ENCODE assay signal across 8 cellular contexts in the genomic region with DNA sequence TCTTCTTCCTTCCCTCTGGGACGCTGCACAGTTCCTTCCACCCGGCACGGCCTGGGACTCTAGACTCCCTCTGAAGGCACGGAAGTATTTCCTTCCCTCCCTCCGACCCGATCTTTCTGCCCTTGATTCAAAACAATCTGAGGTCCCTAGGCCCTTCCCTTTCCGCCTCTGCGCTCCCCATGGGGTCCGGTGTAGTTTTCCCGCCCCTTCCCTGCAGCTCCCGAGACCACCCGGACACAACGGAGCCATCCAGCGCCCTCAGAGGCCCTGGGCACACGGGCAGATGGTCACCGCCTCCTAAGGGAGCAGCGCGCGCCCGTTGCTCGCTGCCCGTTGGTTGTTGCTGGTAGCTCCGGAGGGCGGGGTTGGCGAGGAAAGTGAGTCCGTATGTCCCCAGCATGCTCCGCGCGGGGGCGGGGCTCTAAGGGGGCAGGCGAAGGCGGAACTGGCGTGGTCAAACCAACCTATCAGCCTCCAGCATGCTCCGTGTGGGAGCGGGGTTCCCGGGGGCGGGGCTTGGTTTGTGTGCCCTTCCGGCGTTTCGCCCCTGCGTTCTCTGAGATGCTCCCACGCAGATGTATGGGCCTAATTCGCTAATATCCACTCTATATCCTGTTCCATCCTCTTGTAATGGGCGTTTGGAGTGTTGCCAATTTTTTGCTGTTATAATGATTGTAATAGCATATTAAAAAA. TPM values are rescaled to one million over a fixed set of nuclear protein-coding genes. Genes with fewer than 3 reads are reported as not detected.
A peak's percentile ranks its signal among the peaks of the same experiment; 100 is the strongest.
DNase-seq lines count a peak whose midpoint lies in the region; ATAC-seq and TF ChIP-seq lines count a peak whose summit lies in the region.

No MANE protein-coding gene starts in this region.

- ATAC-seq in GM18870 (IDR thresholded peaks at IDR 0.05; ENCODE audit: unreplicated experiment) (peak; percentile 85), HG03108 (IDR thresholded peaks at IDR 0.05; ENCODE audit: unreplicated experiment) (peak; percentile 97)

- DNase-seq in NCI-H2171 treated with DMSO at 0.1 percent for 48 hours (lab: John Stamatoyannopoulos, UW) = peak; percentile 99
- DNase-seq in breast epithelium (ENCODE audit: low spot score in 2 of 2) = peak; percentile 99

- H3K9me3 ChIP-seq in breast epithelium (no peaks in the 10 kb centered on the region), iPS-18c (ENCODE audit: control insufficient read depth, insufficient read depth, low read length) (peaks cover 2% of the 10 kb centered on the region), skeletal muscle satellite cell (replicated peaks; ENCODE audit: low read length) (no peaks in the 10 kb centered on the region)

- H3K4me3 ChIP-seq in ACC112 (ENCODE audit: low read depth, low read length) (peak overlapping the region; percentile 87), breast epithelium (peak overlapping the region; percentile 52 to 76 (median 53)), iPS-18c (ENCODE audit: insufficient read depth, low read depth, low read length) (peak overlapping the region; percentile 68), skeletal muscle satellite cell (ENCODE audit: low read length) (peak overlapping the region; percentile 78)

- H3K27ac ChIP-seq in ACC112 (ENCODE audit: low read depth, low read length) (peak overlapping the region; percentile 66), VCaP (peak overlapping the region; percentile 86), breast epithelium (peak overlapping the region; percentile 78 to 90)

- no peak for TF ChIP-seq CTCF in VCaP (conservative IDR thresholded peaks at IDR 0.05)
- no peak for TF ChIP-seq CTCF in breast epithelium (IDR thresholded peaks at IDR 0.05)

- H3K4me2 ChIP-seq in skeletal muscle satellite cell (ENCODE audit: low read length) = peak overlapping the region; percentile 89

- H3K4me1 ChIP-seq in ACC112 (ENCODE audit: control insufficient read depth, insufficient read depth, low read length, unreplicated experiment) (peaks cover 8% of the 10 kb centered on the region), breast epithelium (peaks cover 0 to 3% of the 10 kb centered on the region in 2 donors), skeletal muscle satellite cell (ENCODE audit: control insufficient read depth, insufficient read depth, low read length) (peaks cover 12% of the 10 kb centered on the region)

- H3K36me3 ChIP-seq in ACC112 (ENCODE audit: insufficient read depth, low read length) (no peaks in the 10 kb centered on the region), breast epithelium (no peaks in the 10 kb centered on the region), skeletal muscle satellite cell (ENCODE audit: insufficient read depth, low read length) (no peaks in the 10 kb centered on the region)

- H2AFZ ChIP-seq in ACC112 (ENCODE audit: low read length, unreplicated experiment) = peak overlapping the region; percentile 59

- peak; percentile 63 for TF ChIP-seq POLR2A in breast epithelium (IDR thresholded peaks at IDR 0.05)

- peak overlapping the region; percentile 87 for H3K9ac ChIP-seq in skeletal muscle satellite cell (ENCODE audit: low read depth, low read length)

- H3K79me2 ChIP-seq in ACC112 (ENCODE audit: control insufficient read depth, insufficient read depth, low read length, unreplicated experiment) = no peaks in the 10 kb centered on the region

- intact Hi-C loops in breast epithelium (cut with DNase I; ENCODE audit: low total_unique reads) = no loop called here

- no peaks in the 10 kb centered on the region for H3K27me3 ChIP-seq in ACC112 (ENCODE audit: insufficient read depth, low read length)
- H3K27me3 ChIP-seq in breast epithelium = no peaks in the 10 kb centered on the region
- H3K27me3 ChIP-seq in skeletal muscle satellite cell (ENCODE audit: control insufficient read depth, insufficient read depth, low read length) = no peaks in the 10 kb centered on the region

RNA-seq across cellular contexts. Expression of gene MIF, which starts 19.6 kb away (rescaled TPM):
- 100 to 1,000 TPM; 191 to 466 (median 261) TPM for total RNA-seq in breast epithelium
- total RNA-seq in skeletal muscle satellite cell (2012; rRNA removed) = 317 and 338 TPM in 2 replicates

RNA-seq across cellular contexts. Expression of gene GSTT2B, which starts 47.2 kb away (rescaled TPM):
- 10 to 100 TPM in 1 of 3 donors, 1 to 10 TPM in 2; 4.3 to 16.1 (median 4.3) TPM for total RNA-seq in breast epithelium
- total RNA-seq in skeletal muscle satellite cell (2012; rRNA removed) = 0.66 and 10.1 TPM in 2 replicates

RNA-seq across cellular contexts. Expression of gene DDTL, which starts 52.9 kb away (rescaled TPM):
- 1 to 10 TPM in 2 of 3 donors, not detected in 1; 1.0 to 1.3 TPM for total RNA-seq in breast epithelium
- total RNA-seq in skeletal muscle satellite cell (2012; rRNA removed) = 0.51 TPM in 1 of 2 replicates, not detected in the other

RNA-seq across cellular contexts. Expression of gene SLC2A11, which starts 56.1 kb away (rescaled TPM):
- 10 to 100 TPM; 10.2 to 17.0 (median 13.1) TPM for total RNA-seq in breast epithelium
- 7.2 and 9.6 TPM in 2 replicates for total RNA-seq in skeletal muscle satellite cell (2012; rRNA removed)

Comparison
In these comparisons a context has a peak if more than half of its experiments do, and no peak if none do; other contexts are left out.
1. Peak in every context shown above with its lines: DNase-seq, ATAC-seq, H3K4me3 ChIP-seq and H3K27ac ChIP-seq.